8 cellular contexts compared by ENCODE assay signal in the genomic region with DNA sequence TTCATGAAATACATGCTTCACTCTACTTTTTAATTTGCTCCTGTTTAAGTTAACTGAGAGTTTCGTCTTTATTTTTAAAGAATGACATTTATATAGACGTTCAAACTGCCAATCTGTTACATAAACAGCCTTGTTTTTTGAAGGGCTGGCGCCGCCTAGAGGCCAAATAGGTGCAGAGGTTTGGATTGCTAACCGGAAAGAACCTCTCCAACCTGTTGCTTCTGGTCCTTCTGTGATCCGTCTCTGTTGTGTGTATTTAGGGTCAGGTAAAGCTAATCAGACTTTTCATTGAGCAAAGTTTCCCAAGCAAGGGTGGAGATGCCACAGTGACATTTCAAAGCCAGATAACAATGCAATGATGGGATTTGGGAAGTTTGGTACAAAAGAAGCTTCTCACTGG. TPM values are rescaled to one million over a fixed set of nuclear protein-coding genes. Genes with fewer than 3 reads are reported as not detected.
DNase-seq lines count a peak whose midpoint lies in the region; ATAC-seq and TF ChIP-seq lines count a peak whose summit lies in the region.

No MANE protein-coding gene starts in this region.

- no peak overlapping the region for H3K27ac ChIP-seq in suprapubic skin

- no peaks in the 10 kb centered on the region for H3K27me3 ChIP-seq in suprapubic skin

- TF ChIP-seq EP300 in suprapubic skin (IDR thresholded peaks at IDR 0.05), result no peak

- H3K4me3 Mint-ChIP-seq in activated T-helper 1 cell treated with anti-CD3 and anti-CD28 coated beads, Interleukin-12 subunit alpha, Interleukin-12 subunit beta, Interleukin-2, Interleukin-4 antibody, amounts not matched to agents 30 ng/mL and 10 ng/mL and 1 ng/mL, durations not matched to agents 14 hours and 24 hours and 36 hours, result no peak overlapping the region

- peak overlapping the region; percentile 77 for H3K27ac Mint-ChIP-seq in activated T-helper 1 cell treated with anti-CD3 and anti-CD28 coated beads, Interleukin-12 subunit alpha, Interleukin-12 subunit beta, Interleukin-2, Interleukin-4 antibody, amounts not matched to agents 30 ng/mL and 10 ng/mL and 1 ng/mL, durations not matched to agents 14 hours and 24 hours and 36 hours

- peaks cover 10% of the 10 kb centered on the region for H3K4me1 Mint-ChIP-seq in activated T-helper 1 cell treated with anti-CD3 and anti-CD28 coated beads, Interleukin-12 subunit alpha, Interleukin-12 subunit beta, Interleukin-2, Interleukin-4 antibody, amounts not matched to agents 30 ng/mL and 10 ng/mL and 1 ng/mL, durations not matched to agents 14 hours and 24 hours and 36 hours (ENCODE audit: low read depth)

- H3K27me3 Mint-ChIP-seq in activated T-helper 1 cell treated with anti-CD3 and anti-CD28 coated beads, Interleukin-12 subunit alpha, Interleukin-12 subunit beta, Interleukin-2, Interleukin-4 antibody, amounts not matched to agents 30 ng/mL and 10 ng/mL and 1 ng/mL, durations not matched to agents 14 hours and 24 hours and 36 hours (ENCODE audit: insufficient read depth), result peaks cover 4% of the 10 kb centered on the region

- no peaks in the 10 kb centered on the region for H3K9me3 Mint-ChIP-seq in activated T-helper 1 cell treated with anti-CD3 and anti-CD28 coated beads, Interleukin-12 subunit alpha, Interleukin-12 subunit beta, Interleukin-2, Interleukin-4 antibody, amounts not matched to agents 30 ng/mL and 10 ng/mL and 1 ng/mL, durations not matched to agents 14 hours and 24 hours and 36 hours

- no peak for TF ChIP-seq POLR2A in suprapubic skin (IDR thresholded peaks at IDR 0.05)

- 1% methylated on average over 6 of the region's 6 CpGs for WGBS in suprapubic skin

- no peaks in the 10 kb centered on the region for H3K36me3 ChIP-seq in suprapubic skin

- TF ChIP-seq CTCF in fibroblast of the aortic adventitia (IDR thresholded peaks at IDR 0.05; ENCODE audit: insufficient read depth, low read length), result peak; percentile 96
- peak; percentile 81 to 85 for TF ChIP-seq CTCF in suprapubic skin (IDR thresholded peaks at IDR 0.05)

- H3K4me1 ChIP-seq in suprapubic skin, result peaks cover 5% of the 10 kb centered on the region

- no peaks in the 10 kb centered on the region for H3K36me3 Mint-ChIP-seq in activated T-helper 1 cell treated with anti-CD3 and anti-CD28 coated beads, Interleukin-12 subunit alpha, Interleukin-12 subunit beta, Interleukin-2, Interleukin-4 antibody, amounts not matched to agents 30 ng/mL and 10 ng/mL and 1 ng/mL, durations not matched to agents 14 hours and 24 hours and 36 hours (ENCODE audit: low read depth)

- H3K4me3 ChIP-seq in fibroblast of the aortic adventitia (ENCODE audit: low read depth, low read length), result no peak overlapping the region
- H3K4me3 ChIP-seq in suprapubic skin, result no peak overlapping the region

- DNase-seq in DMS114 treated with DMSO at 0.1 percent for 48 hours (lab: John Stamatoyannopoulos, UW; ENCODE audit: unreplicated experiment), result peak; percentile 32
- DNase-seq in KG1 (lab: John Stamatoyannopoulos, UW), result peak; percentile 49
- DNase-seq in RKO (ENCODE audit: low spot score), result peak; percentile 77
- DNase-seq in activated T-helper 1 cell treated with anti-CD3 and anti-CD28 coated beads, Interleukin-12 subunit alpha, Interleukin-12 subunit beta, Interleukin-2, Interleukin-4 antibody, amounts not matched to agents 30 ng/mL and 10 ng/mL and 1 ng/mL, durations not matched to agents 14 hours and 24 hours and 36 hours (ENCODE audit: low spot score), result peak; percentile 69
- DNase-seq in fibroblast of the aortic adventitia (ENCODE audit: low read depth), result peak; percentile 91
- peak in 50 of 56 donors; percentile 3 to 84 (median 43) for DNase-seq in nucleus accumbens (lab: John Stamatoyannopoulos, UW)
- peak; percentile 90 to 91 for DNase-seq in suprapubic skin (ENCODE audit: low spot score in 2 of 2)

- intact Hi-C loops in activated T-helper 1 cell treated with anti-CD3 and anti-CD28 coated beads, Interleukin-12 subunit alpha, Interleukin-12 subunit beta, Interleukin-2, Interleukin-4 antibody, amounts not matched to agents 30 ng/mL and 10 ng/mL and 1 ng/mL, durations not matched to agents 14 hours and 24 hours and 36 hours (cut with micrococcal nuclease), result loop anchor here (1.0 to 5.0 kb wide), 9 partner anchors 24 to 812 kb away; no protein-coding TSS in a partner anchor

- H3K9me3 ChIP-seq in suprapubic skin, result no peaks in the 10 kb centered on the region

- ATAC-seq in GM21528 (IDR thresholded peaks at IDR 0.05; ENCODE audit: low FRiP score, unreplicated experiment), result peak; percentile 87

RNA-seq across cellular contexts. Expression of a gene that starts 39.5 kb away (rescaled TPM):
- total RNA-seq in activated T-helper 1 cell treated with anti-CD3 and anti-CD28 coated beads, Interleukin-12 subunit alpha, Interleukin-12 subunit beta, Interleukin-2, Interleukin-4 antibody, amounts not matched to agents 30 ng/mL and 10 ng/mL and 1 ng/mL, durations not matched to agents 14 hours and 24 hours and 36 hours, result 3.3 and 4.0 TPM in 2 replicates
- total RNA-seq in fibroblast of the aortic adventitia (ENCODE audit: low replicate concordance), result 49.1 and 50.9 TPM in 2 replicates
- total RNA-seq in suprapubic skin, result 1 to 10 TPM; 2.0 to 4.5 (median 2.9) TPM

Comparison
In these comparisons a context has a peak if more than half of its experiments do, and no peak if none do; other contexts are left out.
1. DNase-seq: peak in every context shown above with its lines; median percentile 91 in fibroblast of the aortic adventitia; 90 in suprapubic skin; 77 in RKO; 69 in activated T-helper 1 cell treated with anti-CD3 and anti-CD28 coated beads, Interleukin-12 subunit alpha, Interleukin-12 subunit beta, Interleukin-2, Interleukin-4 antibody, amounts not matched to agents 30 ng/mL and 10 ng/mL and 1 ng/mL, durations not matched to agents 14 hours and 24 hours and 36 hours; 49 in KG1; 43 in nucleus accumbens; 32 in DMS114 treated with DMSO at 0.1 percent for 48 hours.